Comparison of ENCODE assay signal across 13 cellular contexts in the genomic region with DNA sequence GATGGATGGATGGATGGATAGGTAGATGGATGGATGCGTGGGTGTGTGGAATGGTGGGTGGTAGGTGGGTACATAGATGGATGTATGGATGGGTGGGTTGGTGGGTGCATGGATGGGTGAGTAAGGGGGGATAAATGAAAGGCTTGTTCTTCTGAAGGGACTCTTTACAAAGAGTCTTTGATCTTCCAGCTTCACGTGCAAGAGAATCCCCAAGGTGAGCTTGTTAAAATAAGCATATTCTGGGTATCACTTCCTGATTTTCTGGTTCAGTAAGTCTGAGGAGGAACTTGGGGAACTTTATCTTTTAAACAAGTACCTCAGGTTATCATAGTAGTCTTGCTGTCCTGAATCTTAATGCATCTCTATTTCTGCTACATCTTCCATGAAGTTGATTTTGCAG.
DNase-seq lines count a peak whose midpoint lies in the region; ATAC-seq, FAIRE-seq and TF ChIP-seq lines count a peak whose summit lies in the region.
"Had no signal": no experiment of that assay in that cellular context is flagged by ENCODE, and none has a peak within 500 bp of the region (broad histone marks: within the 10 kb centered on the region; RNA-seq: fewer than 3 reads in every experiment).

No MANE protein-coding gene starts in this region.

- no peak for TF ChIP-seq POLR2A in GM18505 (IDR thresholded peaks at IDR 0.05; ENCODE audit: borderline replicate concordance, extremely low read depth, insufficient read depth, insufficient read length)

- H3K9me3 Mint-ChIP-seq in activated CD4-positive, alpha-beta memory T cell treated with anti-CD3 and anti-CD28 coated beads for 36 hours, result peaks cover 15% of the 10 kb centered on the region
- peaks cover 14% of the 10 kb centered on the region for H3K9me3 Mint-ChIP-seq in activated T-helper 2 cell treated with anti-CD3 and anti-CD28 coated beads, Interferon-gamma antibody, Interleukin-2, Interleukin-4, amounts not matched to agents 10 μg/mL and 5 μg/mL and 100 μg/mL, durations not matched to agents 14 hours and 24 hours and 36 hours

- FAIRE-seq in urothelium cell line (lab: Jason Lieb, UNC), result no peak
- FAIRE-seq: astrocyte had no signal

- ATAC-seq in GM18505 (IDR thresholded peaks at IDR 0.05; ENCODE audit: unreplicated experiment) (peak; percentile 48), GM21360 (IDR thresholded peaks at IDR 0.05; ENCODE audit: unreplicated experiment) (peak; percentile 42), HG03066 (IDR thresholded peaks at IDR 0.05; ENCODE audit: low read depth, unreplicated experiment) (peak; percentile 53)
- ATAC-seq: WTC11 had no signal

- peak overlapping the region; percentile 92 for H3K27ac Mint-ChIP-seq in activated CD4-positive, alpha-beta memory T cell treated with anti-CD3 and anti-CD28 coated beads for 36 hours
- no peak overlapping the region for H3K27ac Mint-ChIP-seq in activated T-helper 2 cell treated with anti-CD3 and anti-CD28 coated beads, Interferon-gamma antibody, Interleukin-2, Interleukin-4, amounts not matched to agents 10 μg/mL and 5 μg/mL and 100 μg/mL, durations not matched to agents 14 hours and 24 hours and 36 hours
- H3K27ac Mint-ChIP-seq: CD4-positive, alpha-beta T cell; WTC11 had no signal

- intact Hi-C loops in activated CD4-positive, alpha-beta memory T cell treated with anti-CD3 and anti-CD28 coated beads for 36 hours (cut with micrococcal nuclease), result loop anchor here (5.0 kb wide), 1 partner anchor 169 kb away; no protein-coding TSS in a partner anchor
- intact Hi-C loops in activated T-helper 2 cell treated with anti-CD3 and anti-CD28 coated beads, Interferon-gamma antibody, Interleukin-2, Interleukin-4, amounts not matched to agents 10 μg/mL and 5 μg/mL and 100 μg/mL, durations not matched to agents 14 hours and 24 hours and 36 hours (cut with micrococcal nuclease), result loop anchor here (5.0 kb wide), 1 partner anchor 106 kb away; no protein-coding TSS in a partner anchor

- POLR2A ChIA-PET in activated CD4-positive, alpha-beta memory T cell treated with anti-CD3 and anti-CD28 coated beads for 36 hours (lab: Charles Lee), result interaction anchor here (0.9 to 4.8 kb wide), 12 partner anchors 15 to 639 kb away, joined by 3 to 30 read pairs (median 6); a partner anchor contains a TSS

- H3K27me3 Mint-ChIP-seq in activated CD4-positive, alpha-beta memory T cell treated with anti-CD3 and anti-CD28 coated beads for 36 hours, result no peaks in the 10 kb centered on the region
- no peaks in the 10 kb centered on the region for H3K27me3 Mint-ChIP-seq in activated T-helper 2 cell treated with anti-CD3 and anti-CD28 coated beads, Interferon-gamma antibody, Interleukin-2, Interleukin-4, amounts not matched to agents 10 μg/mL and 5 μg/mL and 100 μg/mL, durations not matched to agents 14 hours and 24 hours and 36 hours (ENCODE audit: low read depth)
- H3K27me3 Mint-ChIP-seq: CD4-positive, alpha-beta T cell had no signal

- CTCF ChIA-PET in activated CD4-positive, alpha-beta memory T cell treated with anti-CD3 and anti-CD28 coated beads for 36 hours (lab: Charles Lee), result interaction anchor here (0.6 to 2.5 kb wide), 4 partner anchors 21 to 183 kb away, joined by 3 to 9 read pairs (median 3); no protein-coding TSS in a partner anchor

- DNase-seq in activated CD4-positive, alpha-beta memory T cell treated with anti-CD3 and anti-CD28 coated beads for 36 hours, result no peak
- no peak for DNase-seq in urothelium cell line (ENCODE audit: low spot score)
- no peak for DNase-seq in NCI-H2171 treated with DMSO at 0.1 percent for 48 hours (lab: John Stamatoyannopoulos, UW)
- no peak for DNase-seq in SHP77 (lab: John Stamatoyannopoulos, UW)
- DNase-seq in activated T-helper 2 cell treated with anti-CD3 and anti-CD28 coated beads, Interferon-gamma antibody, Interleukin-2, Interleukin-4, amounts not matched to agents 10 μg/mL and 5 μg/mL and 100 μg/mL, durations not matched to agents 14 hours and 24 hours and 36 hours (ENCODE audit: low spot score), result no peak
- DNase-seq: activated T-cell treated with anti-CD3 and anti-CD28 coated beads, Interleukin-2, amount 50 U/mL, for 1 hour; CD4-positive, alpha-beta T cell; GF-D8 had no signal

- H3K36me3 Mint-ChIP-seq in activated CD4-positive, alpha-beta memory T cell treated with anti-CD3 and anti-CD28 coated beads for 36 hours, result peaks cover 16% of the 10 kb centered on the region
- H3K36me3 Mint-ChIP-seq in activated T-helper 2 cell treated with anti-CD3 and anti-CD28 coated beads, Interferon-gamma antibody, Interleukin-2, Interleukin-4, amounts not matched to agents 10 μg/mL and 5 μg/mL and 100 μg/mL, durations not matched to agents 14 hours and 24 hours and 36 hours (ENCODE audit: low read depth), result peaks cover 5% of the 10 kb centered on the region

- peaks cover 62% of the 10 kb centered on the region for H3K4me1 Mint-ChIP-seq in activated CD4-positive, alpha-beta memory T cell treated with anti-CD3 and anti-CD28 coated beads for 36 hours (ENCODE audit: low read depth)
- peaks cover 15% of the 10 kb centered on the region for H3K4me1 Mint-ChIP-seq in activated T-helper 2 cell treated with anti-CD3 and anti-CD28 coated beads, Interferon-gamma antibody, Interleukin-2, Interleukin-4, amounts not matched to agents 10 μg/mL and 5 μg/mL and 100 μg/mL, durations not matched to agents 14 hours and 24 hours and 36 hours (ENCODE audit: low read depth)
- H3K4me1 Mint-ChIP-seq: WTC11 had no signal

- no peak overlapping the region for H3K4me3 Mint-ChIP-seq in activated CD4-positive, alpha-beta memory T cell treated with anti-CD3 and anti-CD28 coated beads for 36 hours
- H3K4me3 Mint-ChIP-seq in activated T-helper 2 cell treated with anti-CD3 and anti-CD28 coated beads, Interferon-gamma antibody, Interleukin-2, Interleukin-4, amounts not matched to agents 10 μg/mL and 5 μg/mL and 100 μg/mL, durations not matched to agents 14 hours and 24 hours and 36 hours (ENCODE audit: low read depth), result no peak overlapping the region
- H3K4me3 Mint-ChIP-seq: CD4-positive, alpha-beta T cell; WTC11 had no signal
